9 cellular contexts compared by ENCODE assay signal in genomic region chr3:108489776-108490175, GRCh38. TPM values are rescaled to one million over a fixed set of nuclear protein-coding genes. Genes with fewer than 3 reads are reported as not detected.
DNase-seq lines count a peak whose midpoint lies in the region; ATAC-seq and TF ChIP-seq lines count a peak whose summit lies in the region.
"Had no signal": no experiment of that assay in that cellular context is flagged by ENCODE, and none has a peak within 500 bp of the region (broad histone marks: within the 10 kb centered on the region; RNA-seq: fewer than 3 reads in every experiment).

No MANE protein-coding gene starts in this region.

- TF ChIP-seq CTCF in MM.1S (IDR thresholded peaks at IDR 0.05; ENCODE audit: low read length) (peak; percentile 78), lung (IDR thresholded peaks at IDR 0.05; ENCODE audit: control extremely low read depth, extremely low read depth) (peak; percentile 71), type B pancreatic cell (conservative IDR thresholded peaks at IDR 0.05) (peak; percentile 83)

- H3K27me3 Mint-ChIP-seq in activated CD4-positive, alpha-beta T cell treated with anti-CD3 and anti-CD28 coated beads for 36 hours, result no peaks in the 10 kb centered on the region
- peaks cover 10% of the 10 kb centered on the region for H3K27me3 Mint-ChIP-seq in type B pancreatic cell
- H3K27me3 Mint-ChIP-seq: dendritic cell treated with granulocyte-macrophage colony-stimulating factor and Interleukin-4, amounts not matched to agents 40 ng/mL and 50 ng/mL, for 4 days had no signal

- H3K4me3 ChIP-seq in MM.1S (ENCODE audit: low read length) (no peak overlapping the region), lung (no peak overlapping the region)

- H3F3A ChIP-seq in MM.1S (ENCODE audit: insufficient read depth, low read length), result no peaks in the 10 kb centered on the region

- H3K79me2 ChIP-seq in MM.1S (ENCODE audit: low read length), result no peaks in the 10 kb centered on the region

- no peak overlapping the region for H3K9ac ChIP-seq in MM.1S (ENCODE audit: low read length)

- no peaks in the 10 kb centered on the region for H3K9me3 Mint-ChIP-seq in activated CD4-positive, alpha-beta T cell treated with anti-CD3 and anti-CD28 coated beads for 36 hours (ENCODE audit: low read depth)
- H3K9me3 Mint-ChIP-seq in type B pancreatic cell, result no peaks in the 10 kb centered on the region
- H3K9me3 Mint-ChIP-seq: dendritic cell treated with granulocyte-macrophage colony-stimulating factor and Interleukin-4, amounts not matched to agents 40 ng/mL and 50 ng/mL, for 4 days had no signal

- ATAC-seq in activated CD4-positive, alpha-beta T cell treated with anti-CD3 and anti-CD28 coated beads for 36 hours, result peak; percentile 73
- peak; percentile 79 for ATAC-seq in GM21786 (IDR thresholded peaks at IDR 0.05; ENCODE audit: unreplicated experiment)
- peak; percentile 82 for ATAC-seq in lung (ENCODE audit: insufficient read depth, low FRiP score)

- H3K4me1 Mint-ChIP-seq in activated CD4-positive, alpha-beta T cell treated with anti-CD3 and anti-CD28 coated beads for 36 hours, result peaks cover 5% of the 10 kb centered on the region
- H3K4me1 Mint-ChIP-seq in type B pancreatic cell (ENCODE audit: unreplicated experiment), result peaks cover 21% of the 10 kb centered on the region

- H2AFZ ChIP-seq in MM.1S (ENCODE audit: low read length), result no peak overlapping the region

- no peaks in the 10 kb centered on the region for H4K20me1 ChIP-seq in MM.1S (ENCODE audit: insufficient read depth, low read length)

- CTCF ChIA-PET in activated CD4-positive, alpha-beta T cell treated with anti-CD3 and anti-CD28 coated beads for 36 hours (lab: Charles Lee), result interaction anchor here (0.6 to 1.8 kb wide), 17 partner anchors 9 to 1826 kb away, joined by 3 to 10 read pairs (median 3); no protein-coding TSS in a partner anchor

- H3K36me3 ChIP-seq in MM.1S (replicated peaks; ENCODE audit: insufficient read depth, low read length) (no peaks in the 10 kb centered on the region), lung (ENCODE audit: control insufficient read depth in 2 of 2, insufficient read depth in 2 of 2, low read length in 2 of 2) (no peaks in the 10 kb centered on the region)

- H3K27ac ChIP-seq in MM.1S (ENCODE audit: low read length) (no peak overlapping the region), lung (ENCODE audit: low read depth in 1 of 2, low read length in 1 of 2) (no peak overlapping the region)

- no peaks in the 10 kb centered on the region for H3K9me2 ChIP-seq in MM.1S (replicated peaks; ENCODE audit: insufficient read depth, low read length)

- DNase-seq in activated CD4-positive, alpha-beta T cell treated with anti-CD3 and anti-CD28 coated beads for 36 hours, result peak; percentile 37
- no peak for DNase-seq in activated CD4-positive, alpha-beta T cell treated with anti-CD3 and anti-CD28 coated beads for 1 hour
- DNase-seq in MM.1S (peak; percentile 42), SKM-1 treated with dmso at 0.1 percent for 144 hours (lab: John Stamatoyannopoulos, UW; ENCODE audit: unreplicated experiment) (peak; percentile 32), dermis blood vessel endothelial cell (peak; percentile 80), lung (ENCODE audit: low spot score) (no peak), type B pancreatic cell (ENCODE audit: extremely low spot score, unreplicated experiment) (no peak)

- intact Hi-C loops in activated CD4-positive, alpha-beta T cell treated with anti-CD3 and anti-CD28 coated beads for 36 hours (cut with DNase I, micrococcal nuclease), result loop anchor here (1.0 to 10.0 kb wide), 8 partner anchors 63 to 1825 kb away; no protein-coding TSS in a partner anchor

- 26 to 32% methylated on average over 2 of the region's 2 CpGs for WGBS in lung, 2 donors

- H3K9me3 ChIP-seq in MM.1S (replicated peaks; ENCODE audit: insufficient read depth, low read length) (no peaks in the 10 kb centered on the region), lung (ENCODE audit: control insufficient read depth in 2 of 2, insufficient read depth in 1 of 2, low read length in 1 of 2) (no peaks in the 10 kb centered on the region)

- H3K36me3 Mint-ChIP-seq in activated CD4-positive, alpha-beta T cell treated with anti-CD3 and anti-CD28 coated beads for 36 hours (ENCODE audit: low read depth), result no peaks in the 10 kb centered on the region
- H3K36me3 Mint-ChIP-seq in type B pancreatic cell, result no peaks in the 10 kb centered on the region

- H3K4me1 ChIP-seq in MM.1S (ENCODE audit: low read length), result no peaks in the 10 kb centered on the region
- no peaks in the 10 kb centered on the region for H3K4me1 ChIP-seq in lung (ENCODE audit: control insufficient read depth in 2 of 2, insufficient read depth in 2 of 2, low read length in 2 of 2)

- H3K27me3 ChIP-seq in MM.1S (replicated peaks; ENCODE audit: insufficient read depth, low read length) (no peaks in the 10 kb centered on the region), lung (ENCODE audit: control insufficient read depth, insufficient read depth) (no peaks in the 10 kb centered on the region)

- no peak overlapping the region for H3K27ac Mint-ChIP-seq in activated CD4-positive, alpha-beta T cell treated with anti-CD3 and anti-CD28 coated beads for 36 hours
- H3K27ac Mint-ChIP-seq in type B pancreatic cell, result no peak overlapping the region
- H3K27ac Mint-ChIP-seq: dendritic cell treated with granulocyte-macrophage colony-stimulating factor and Interleukin-4, amounts not matched to agents 40 ng/mL and 50 ng/mL, for 4 days had no signal

- POLR2A ChIA-PET in activated CD4-positive, alpha-beta T cell treated with anti-CD3 and anti-CD28 coated beads for 36 hours (lab: Charles Lee), result no interaction called here

- no peak overlapping the region for H3K4me3 Mint-ChIP-seq in activated CD4-positive, alpha-beta T cell treated with anti-CD3 and anti-CD28 coated beads for 36 hours
- H3K4me3 Mint-ChIP-seq in type B pancreatic cell, result no peak overlapping the region
- H3K4me3 Mint-ChIP-seq: dendritic cell treated with granulocyte-macrophage colony-stimulating factor and Interleukin-4, amounts not matched to agents 40 ng/mL and 50 ng/mL, for 4 days had no signal

- H3K4me2 ChIP-seq in MM.1S (ENCODE audit: low read depth, low read length), result no peak overlapping the region

RNA-seq across cellular contexts. Expression of gene MYH15, which starts 20.6 kb away (rescaled TPM):
- total RNA-seq in activated CD4-positive, alpha-beta T cell treated with anti-CD3 and anti-CD28 coated beads for 36 hours, result under 1 TPM; 0.09 to 0.58 TPM
- total RNA-seq in dermis blood vessel endothelial cell, result under 0.01 and 0.05 TPM in 2 replicates
- under 1 TPM; 0.18 to 0.31 TPM for total RNA-seq in lung
- under 1 TPM; 0.06 to 0.31 TPM for polyA plus RNA-seq in lung
- 0.26 and 0.77 TPM in 2 replicates for total RNA-seq in type B pancreatic cell (ENCODE audit: low replicate concordance)

Comparison
In these comparisons a context has a peak if more than half of its experiments do, and no peak if none do; other contexts are left out.
1. DNase-seq: peak in activated CD4-positive, alpha-beta T cell treated with anti-CD3 and anti-CD28 coated beads for 36 hours (single experiment), MM.1S (single experiment), SKM-1 treated with dmso at 0.1 percent for 144 hours (single experiment) and dermis blood vessel endothelial cell (single experiment); none in activated CD4-positive, alpha-beta T cell treated with anti-CD3 and anti-CD28 coated beads for 1 hour (single experiment), lung (single experiment) and type B pancreatic cell (single experiment).
2. Peak in every context shown above with its lines, with median percentiles within 50 percentile points of each other: ATAC-seq and CTCF ChIP-seq.